Comparison of ENCODE assay signal across 23 cellular contexts in genomic region chr14:76174982-76175381, GRCh38.
"Had no signal": no experiment of that assay in that cellular context is flagged by ENCODE, and none has a peak within 500 bp of the region (broad histone marks: within the 10 kb centered on the region; RNA-seq: fewer than 3 reads in every experiment).

No MANE protein-coding gene starts in this region.

- DNase-seq: KBM-7; MG63; NCI-H1092 treated with DMSO at 0.1 percent for 48 hours; NCI-H146; NCI-H1694 treated with DMSO at 0.1 percent for 48 hours; NCI-H1930; NCI-H2081; NCI-H2107; NCI-H2171 treated with DMSO at 0.1 percent for 48 hours; NCI-H345; NCI-H446 treated with DMSO at 0.1 percent for 48 hours; NCI-H510A treated with DMSO at 0.1 percent for 48 hours; NCI-H526; NCI-H748 treated with DMSO at 0.1 percent for 48 hours; NK-92 treated with Interleukin-12 subunit alpha and Interleukin-12 subunit beta, amount 100 ng/mL, for 24 hours; PC-3; SHP77; SK-N-SH; SW 1271; T-cell had no signal

- H3K4me3 ChIP-seq: MG63 had no signal

- ATAC-seq: Panc1, PC-3, T-cell had no signal

- H3K9me3 ChIP-seq: MG63, SK-N-SH had no signal

- H3K27ac ChIP-seq: HL-60, RWPE1 had no signal

- H3K27me3 ChIP-seq: MG63 had no signal
